ENCODE assay signal across 1 cellular context in the genomic region with DNA sequence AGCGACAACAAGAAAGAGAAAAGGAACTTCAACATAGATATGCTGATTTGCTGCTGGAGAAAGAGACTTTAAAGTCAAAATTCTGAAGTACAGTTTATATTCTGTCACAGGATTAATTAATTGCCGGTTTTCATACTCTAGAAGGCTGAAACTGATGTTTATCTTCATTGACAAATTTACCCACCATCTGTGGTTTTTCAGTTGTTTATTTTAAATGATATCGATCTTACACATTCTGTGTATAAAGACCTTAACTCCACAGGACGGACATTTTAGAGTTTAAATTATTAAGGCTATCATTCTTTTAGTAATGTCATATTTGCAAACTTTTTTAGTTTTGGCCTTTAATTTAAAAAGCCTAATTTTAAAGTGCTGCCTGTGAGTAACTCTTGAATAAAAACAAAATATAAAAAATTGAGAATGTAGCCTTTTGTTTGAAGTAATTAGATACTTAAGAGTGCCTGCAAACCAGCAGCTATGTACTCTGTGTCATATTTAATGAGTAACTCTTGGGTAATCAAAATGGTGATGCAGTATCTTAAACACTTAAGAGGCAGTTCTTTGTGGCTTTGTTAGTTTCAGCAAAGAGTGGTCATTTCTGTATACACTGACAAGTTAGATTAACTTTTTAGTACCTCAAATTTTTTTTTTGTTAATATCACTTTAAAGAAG.
TF ChIP-seq lines count a peak whose summit lies in the region.

No MANE protein-coding gene starts in this region.

TF ChIP-seq in A549, 52 proteins besides CTCF, POLR2A, EP300 and RAD21 (continued from another document):
- TF ChIP-seq, protein P1, sequence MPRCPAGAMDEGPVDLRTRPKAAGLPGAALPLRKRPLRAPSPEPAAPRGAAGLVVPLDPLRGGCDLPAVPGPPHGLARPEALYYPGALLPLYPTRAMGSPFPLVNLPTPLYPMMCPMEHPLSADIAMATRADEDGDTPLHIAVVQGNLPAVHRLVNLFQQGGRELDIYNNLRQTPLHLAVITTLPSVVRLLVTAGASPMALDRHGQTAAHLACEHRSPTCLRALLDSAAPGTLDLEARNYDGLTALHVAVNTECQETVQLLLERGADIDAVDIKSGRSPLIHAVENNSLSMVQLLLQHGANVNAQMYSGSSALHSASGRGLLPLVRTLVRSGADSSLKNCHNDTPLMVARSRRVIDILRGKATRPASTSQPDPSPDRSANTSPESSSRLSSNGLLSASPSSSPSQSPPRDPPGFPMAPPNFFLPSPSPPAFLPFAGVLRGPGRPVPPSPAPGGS (IDR thresholded peaks at IDR 0.05) = no peak
- no peak for TF ChIP-seq ZNF302 (CRISPR knock-in tag; IDR thresholded peaks at IDR 0.05)
